8 cellular contexts compared by ENCODE assay signal in genomic region chr1:109427171-109427467, GRCh38. TPM values are rescaled to one million over a fixed set of nuclear protein-coding genes. Genes with fewer than 3 reads are reported as not detected.
DNase-seq lines count a peak whose midpoint lies in the region; ATAC-seq and TF ChIP-seq lines count a peak whose summit lies in the region.

No MANE protein-coding gene starts in this region.

- no peaks in the 10 kb centered on the region for H3K9me3 Mint-ChIP-seq in HFFc6
- no peaks in the 10 kb centered on the region for H3K9me3 Mint-ChIP-seq in activated CD4-positive, alpha-beta memory T cell treated with anti-CD3 and anti-CD28 coated beads for 36 hours

- H3K4me2 ChIP-seq in hepatocyte (peak overlapping the region; percentile 84), smooth muscle cell (peak overlapping the region; percentile 88)

- H3K9ac ChIP-seq in smooth muscle cell (ENCODE audit: low read depth), result peak overlapping the region; percentile 34

- H3K36me3 ChIP-seq in hepatocyte (replicated peaks; ENCODE audit: insufficient read depth, low read depth), result no peaks in the 10 kb centered on the region
- H3K36me3 ChIP-seq in smooth muscle cell (ENCODE audit: low read depth), result no peaks in the 10 kb centered on the region

- peaks cover 20% of the 10 kb centered on the region for H3K4me1 ChIP-seq in hepatocyte (ENCODE audit: insufficient read depth)
- peaks cover 11% of the 10 kb centered on the region for H3K4me1 ChIP-seq in smooth muscle cell (ENCODE audit: low read depth)

- WGBS in hepatocyte (ENCODE audit: low lambda C conversion rate, missing lambda C conversion rate), result 15% methylated on average over 7 of the region's 7 CpGs
- WGBS in smooth muscle cell (ENCODE audit: low lambda C conversion rate), result 14% methylated on average over 7 of the region's 7 CpGs

- H3K27ac Mint-ChIP-seq in HFFc6, result peak overlapping the region; percentile 98
- H3K27ac Mint-ChIP-seq in activated CD4-positive, alpha-beta memory T cell treated with anti-CD3 and anti-CD28 coated beads for 36 hours, result peak overlapping the region; percentile 98

- TF ChIP-seq CTCF in HFFc6 (IDR thresholded peaks at IDR 0.05), result no peak
- no peak for TF ChIP-seq CTCF in hepatocyte (IDR thresholded peaks at IDR 0.05; ENCODE audit: poor library complexity)
- no peak for TF ChIP-seq CTCF in smooth muscle cell (IDR thresholded peaks at IDR 0.05; ENCODE audit: borderline replicate concordance, insufficient read depth, poor library complexity, severe bottlenecking)

- peaks cover 23% of the 10 kb centered on the region for H3K36me3 Mint-ChIP-seq in HFFc6 (ENCODE audit: low read depth)
- H3K36me3 Mint-ChIP-seq in activated CD4-positive, alpha-beta memory T cell treated with anti-CD3 and anti-CD28 coated beads for 36 hours, result peaks cover 19% of the 10 kb centered on the region

- H3K27me3 ChIP-seq in hepatocyte (no peaks in the 10 kb centered on the region), smooth muscle cell (ENCODE audit: low read depth) (no peaks in the 10 kb centered on the region)

- peak overlapping the region; percentile 58 for H3K4me3 ChIP-seq in hepatocyte
- H3K4me3 ChIP-seq in smooth muscle cell, result peak overlapping the region; percentile 72

- H3K4me1 Mint-ChIP-seq in HFFc6 (ENCODE audit: low read depth), result peaks cover 69% of the 10 kb centered on the region
- peaks cover 32% of the 10 kb centered on the region for H3K4me1 Mint-ChIP-seq in activated CD4-positive, alpha-beta memory T cell treated with anti-CD3 and anti-CD28 coated beads for 36 hours (ENCODE audit: low read depth)

- CTCF ChIA-PET in activated CD4-positive, alpha-beta memory T cell treated with anti-CD3 and anti-CD28 coated beads for 36 hours (lab: Charles Lee), result interaction anchor here (1.2 to 5.2 kb wide), 5 partner anchors 56 to 119 kb away, joined by 3 to 52 read pairs (median 7); partner anchors contain the start of gene ATXN7L2

- ATAC-seq in HG02870 (IDR thresholded peaks at IDR 0.05; ENCODE audit: unreplicated experiment) (no peak), HG03108 (IDR thresholded peaks at IDR 0.05; ENCODE audit: unreplicated experiment) (no peak), GM19328 (IDR thresholded peaks at IDR 0.05; ENCODE audit: unreplicated experiment) (no peak)

- peak overlapping the region; percentile 96 for H3K4me3 Mint-ChIP-seq in HFFc6
- H3K4me3 Mint-ChIP-seq in activated CD4-positive, alpha-beta memory T cell treated with anti-CD3 and anti-CD28 coated beads for 36 hours, result peak overlapping the region; percentile 93

- H3F3A ChIP-seq in smooth muscle cell (ENCODE audit: low read depth), result no peaks in the 10 kb centered on the region

- H2AFZ ChIP-seq in hepatocyte (peak overlapping the region; percentile 71), smooth muscle cell (ENCODE audit: low read depth) (peak overlapping the region; percentile 81)

- intact Hi-C loops in activated CD4-positive, alpha-beta memory T cell treated with anti-CD3 and anti-CD28 coated beads for 36 hours (cut with micrococcal nuclease), result loop anchor here (2.0 to 5.0 kb wide), 4 partner anchors 40 to 326 kb away; partner anchors contain the start of genes CYB561D1 and SYPL2

- H3K79me2 ChIP-seq in hepatocyte (peaks cover 32% of the 10 kb centered on the region), smooth muscle cell (ENCODE audit: low read depth) (peaks cover 38% of the 10 kb centered on the region)

- DNase-seq in HFFc6 (no peak), hepatocyte (ENCODE audit: low spot score) (no peak), smooth muscle cell (lab: John Stamatoyannopoulos, UW; ENCODE audit: unreplicated experiment) (no peak), NOMO-1 treated with DMSO at 0.1 percent for 48 hours (lab: John Stamatoyannopoulos, UW; ENCODE audit: unreplicated experiment) (no peak)
- DNase-seq in activated CD4-positive, alpha-beta memory T cell treated with anti-CD3 and anti-CD28 coated beads for 36 hours, result no peak

- peak overlapping the region; percentile 94 for H3K27ac ChIP-seq in hepatocyte
- H3K27ac ChIP-seq in smooth muscle cell (ENCODE audit: low read depth), result peak overlapping the region; percentile 62

- no peaks in the 10 kb centered on the region for H3K9me2 ChIP-seq in hepatocyte (replicated peaks; ENCODE audit: insufficient read depth)

- H3K27me3 Mint-ChIP-seq in HFFc6 (ENCODE audit: insufficient read depth), result no peaks in the 10 kb centered on the region; the same call in 1 of the 2 replicates
- H3K27me3 Mint-ChIP-seq in activated CD4-positive, alpha-beta memory T cell treated with anti-CD3 and anti-CD28 coated beads for 36 hours, result no peaks in the 10 kb centered on the region

- H4K20me1 ChIP-seq in hepatocyte (ENCODE audit: insufficient read depth, poor library complexity, severe bottlenecking), result peaks cover 20% of the 10 kb centered on the region
- peaks cover 31% of the 10 kb centered on the region for H4K20me1 ChIP-seq in smooth muscle cell (ENCODE audit: low read depth)

- POLR2A ChIA-PET in activated CD4-positive, alpha-beta memory T cell treated with anti-CD3 and anti-CD28 coated beads for 36 hours (lab: Charles Lee), result interaction anchor here (1.2 to 3.8 kb wide), 4 partner anchors 12 to 213 kb away, joined by 3 to 36 read pairs (median 13); partner anchors contain the start of genes ATXN7L2, GNAI3 and SARS1

- H3K9me3 ChIP-seq in hepatocyte (ENCODE audit: low read depth) (no peaks in the 10 kb centered on the region), smooth muscle cell (replicated peaks; ENCODE audit: low read depth) (no peaks in the 10 kb centered on the region)

RNA-seq across cellular contexts. Expression of gene PSMA5, which starts 0.9 kb away (rescaled TPM):
- total RNA-seq in HFFc6 (2021; fragmentation: NEBNext Ultra II Directional; extraction: Animal tissue kit (Norgen Biotek cat#: 25700)), result 100 to 1,000 TPM; 145 to 195 (median 188) TPM
- 100 to 1,000 TPM; 217 to 218 TPM for total RNA-seq in activated CD4-positive, alpha-beta memory T cell treated with anti-CD3 and anti-CD28 coated beads for 36 hours
- total RNA-seq in hepatocyte (50.5 and 64.4 TPM in 2 replicates), smooth muscle cell (54.0 and 57.2 TPM in 2 replicates)
- polyA plus RNA-seq in hepatocyte (83.1 and 90.1 TPM in 2 replicates), smooth muscle cell (89.8 and 93.9 TPM in 2 replicates)

RNA-seq across cellular contexts. Expression of gene SORT1, which starts 29.4 kb away (rescaled TPM):
- total RNA-seq in HFFc6 (2021; fragmentation: NEBNext Ultra II Directional; extraction: Animal tissue kit (Norgen Biotek cat#: 25700)), result 10 to 100 TPM; 51.6 to 78.4 (median 58.5) TPM
- total RNA-seq in activated CD4-positive, alpha-beta memory T cell treated with anti-CD3 and anti-CD28 coated beads for 36 hours, result under 1 TPM; 0.31 to 0.51 TPM
- total RNA-seq in hepatocyte (59.3 and 66.3 TPM in 2 replicates), smooth muscle cell (28.7 and 31.4 TPM in 2 replicates)
- polyA plus RNA-seq in hepatocyte (34.4 and 43.7 TPM in 2 replicates), smooth muscle cell (9.8 and 17.0 TPM in 2 replicates)

RNA-seq across cellular contexts. Expression of gene SYPL2, which starts 39.2 kb away (rescaled TPM):
- 10 to 100 TPM; 16.0 to 34.1 (median 18.5) TPM for total RNA-seq in HFFc6 (2021; fragmentation: NEBNext Ultra II Directional; extraction: Animal tissue kit (Norgen Biotek cat#: 25700))
- not detected for total RNA-seq in activated CD4-positive, alpha-beta memory T cell treated with anti-CD3 and anti-CD28 coated beads for 36 hours
- total RNA-seq in hepatocyte, result 2.0 and 2.1 TPM in 2 replicates
- polyA plus RNA-seq in hepatocyte, result 3.0 TPM in 2 replicates
- total RNA-seq in smooth muscle cell, result 0.04 TPM in 1 of 2 replicates, not detected in the other
- polyA plus RNA-seq in smooth muscle cell, result not detected in 2 replicates

RNA-seq across cellular contexts. Expression of gene ATXN7L2, which starts 56.6 kb away (rescaled TPM):
- total RNA-seq in HFFc6 (2021; fragmentation: NEBNext Ultra II Directional; extraction: Animal tissue kit (Norgen Biotek cat#: 25700)), result 1 to 10 TPM; 5.6 to 7.3 (median 6.4) TPM
- 10 to 100 TPM; 10.7 to 11.1 TPM for total RNA-seq in activated CD4-positive, alpha-beta memory T cell treated with anti-CD3 and anti-CD28 coated beads for 36 hours
- total RNA-seq in hepatocyte (5.1 and 6.6 TPM in 2 replicates), smooth muscle cell (1.9 and 2.4 TPM in 2 replicates)
- polyA plus RNA-seq in hepatocyte (5.3 and 9.3 TPM in 2 replicates), smooth muscle cell (5.7 and 6.2 TPM in 2 replicates)

Comparison
In these comparisons a context has a peak if more than half of its experiments do, and no peak if none do; other contexts are left out.
1. RNA of gene SORT1, which starts 29.4 kb away (total RNA-seq): 51.6 to 78.4 TPM in HFFc6, 59.3 to 66.3 TPM in hepatocyte and 28.7 to 31.4 TPM in smooth muscle cell; 0.31 to 0.51 TPM in activated CD4-positive, alpha-beta memory T cell treated with anti-CD3 and anti-CD28 coated beads for 36 hours; every median in the first group is over 10 times any median in the second.